ENCODE assay signal across 8 cellular contexts in the genomic region with DNA sequence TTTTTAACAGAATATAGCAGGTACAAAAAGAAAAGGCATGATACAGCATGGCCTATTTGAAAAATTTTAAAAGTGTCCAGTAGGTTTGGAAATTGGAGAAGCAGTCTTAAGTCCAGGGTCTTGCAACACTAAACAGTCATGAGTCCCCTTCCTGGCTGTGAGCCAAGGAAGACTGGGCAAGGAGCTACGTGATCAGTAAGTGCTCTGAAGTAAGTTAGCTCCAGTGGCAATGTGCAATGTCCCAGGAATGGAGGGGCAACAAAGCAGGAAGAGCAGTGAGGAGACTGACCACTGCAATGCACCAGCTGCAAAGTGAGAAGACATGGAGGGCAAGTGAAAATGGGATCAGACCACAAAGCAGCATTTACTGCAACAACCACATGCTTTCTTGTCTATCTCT.
DNase-seq lines count a peak whose midpoint lies in the region; ATAC-seq and TF ChIP-seq lines count a peak whose summit lies in the region.

No MANE protein-coding gene starts in this region.

- peak; percentile 15 for DNase-seq in GM04503 (ENCODE audit: low read depth)
- DNase-seq in SJCRH30, result peak; percentile 13 to 15
- DNase-seq in skeletal muscle cell (ENCODE audit: low read depth), result peak; percentile 99
- no peak for DNase-seq in GM10248 (ENCODE audit: extremely low spot score)
- DNase-seq in NCI-H510A (lab: John Stamatoyannopoulos, UW), result no peak
- no peak for DNase-seq in RWPE1 (ENCODE audit: low spot score)

- H3K27me3 ChIP-seq in SJCRH30 (no peaks in the 10 kb centered on the region), gastroesophageal sphincter (no peaks in the 10 kb centered on the region)

- CTCF ChIA-PET in GM10248 (lab: Yijun Ruan, JAX), result interaction anchor here (0.9 to 1.0 kb wide), 2 partner anchors 9 to 83 kb away, joined by 3 to 4 read pairs; partner anchors contain the start of gene WAPL
- CTCF ChIA-PET in RWPE1 (lab: Yijun Ruan, JAX), result interaction anchor here (0.6 to 0.9 kb wide), 3 partner anchors 31 to 368 kb away, joined by 3 read pairs; no protein-coding TSS in a partner anchor

- TF ChIP-seq CTCF in gastroesophageal sphincter (IDR thresholded peaks at IDR 0.05), result peak in 1 of 4 experiments; percentile 18
- TF ChIP-seq CTCF in GM10248 (IDR thresholded peaks at IDR 0.05; ENCODE audit: control extremely low read depth, extremely low read depth, low read depth, missing control alignments), result no peak
- TF ChIP-seq CTCF in RWPE1 (conservative IDR thresholded peaks at IDR 0.05; ENCODE audit: low read depth), result no peak

- ATAC-seq in gastroesophageal sphincter (peak; percentile 67), GM21447 (IDR thresholded peaks at IDR 0.05; ENCODE audit: unreplicated experiment) (no peak)

- POLR2A ChIA-PET in GM10248 (lab: Yijun Ruan, JAX) (no interaction called here), RWPE1 (lab: Yijun Ruan, JAX; ENCODE audit: low non-redundant PET) (no interaction called here)

- no peaks in the 10 kb centered on the region for H3K4me1 ChIP-seq in SJCRH30
- H3K4me1 ChIP-seq in gastroesophageal sphincter, result peaks cover 0 to 6% (median 0%) of the 10 kb centered on the region in 3 donors

- no peak for TF ChIP-seq EP300 in gastroesophageal sphincter (IDR thresholded peaks at IDR 0.05)

- WGBS in gastroesophageal sphincter (ENCODE audit: low coverage in 1 of 2), 2 donors, result 0 to 8% methylated on average over 1 of the region's 1 CpG

- H3K27ac ChIP-seq in SJCRH30 (no peak overlapping the region), gastroesophageal sphincter (peak overlapping the region in 1 of 4 donors; percentile 13), RWPE1 (no peak overlapping the region)

- H3K9me3 ChIP-seq in SJCRH30 (replicated peaks) (no peaks in the 10 kb centered on the region), gastroesophageal sphincter (no peaks in the 10 kb centered on the region)

- TF ChIP-seq POLR2A in gastroesophageal sphincter (IDR thresholded peaks at IDR 0.05), result no peak

- H3K4me3 ChIP-seq in SJCRH30 (no peak overlapping the region), gastroesophageal sphincter (no peak overlapping the region), skeletal muscle cell (ENCODE audit: low read depth, low read length) (no peak overlapping the region)

- H3K36me3 ChIP-seq in SJCRH30, result peaks cover 47% of the 10 kb centered on the region
- H3K36me3 ChIP-seq in gastroesophageal sphincter, result peaks cover 7 to 100% of the 10 kb centered on the region in 2 donors

Comparison
In these comparisons a context has a peak if more than half of its experiments do, and no peak if none do; other contexts are left out.
1. DNase-seq: peak in GM04503 (single experiment), SJCRH30 (2 of 2) and skeletal muscle cell (single experiment); none in GM10248 (single experiment), NCI-H510A (single experiment) and RWPE1 (single experiment).